In genomic region chr3:180571831-180572578, GRCh38 we compare ENCODE assay signal across 12 cellular contexts. TPM values are rescaled to one million over a fixed set of nuclear protein-coding genes. Genes with fewer than 3 reads are reported as not detected.
DNase-seq lines count a peak whose midpoint lies in the region; ATAC-seq and TF ChIP-seq lines count a peak whose summit lies in the region.
"Had no signal": no experiment of that assay in that cellular context is flagged by ENCODE, and none has a peak within 500 bp of the region (broad histone marks: within the 10 kb centered on the region; RNA-seq: fewer than 3 reads in every experiment).

No MANE protein-coding gene starts in this region.

- H3K9ac ChIP-seq in endodermal cell (ENCODE audit: extremely low read depth, low read length, poor library complexity, severe bottlenecking), result no peak overlapping the region

- WGBS in endodermal cell (ENCODE audit: insufficient coverage in 1 of 2, insufficient read length in 1 of 2), 2 experiments, result 87 to 94% methylated on average over 5 to 6 of the region's 6 CpGs

- no peak overlapping the region for H3K4me3 Mint-ChIP-seq in endodermal cell
- H3K4me3 Mint-ChIP-seq: activated CD4-positive, alpha-beta memory T cell treated with anti-CD3 and anti-CD28 coated beads, Interleukin-2, amount 10 ng/mL, durations not matched to agents 7 days and 5 days; stimulated activated naive CD8-positive, alpha-beta T cell treated with anti-CD3 and anti-CD28 coated beads, Interleukin-15, amount 100 ng/mL, for 72 hours had no signal

- H3K27ac ChIP-seq in endodermal cell (ENCODE audit: low read depth, low read length) (no peak overlapping the region), upper lobe of right lung (no peak overlapping the region)

- no peaks in the 10 kb centered on the region for H3K9me3 Mint-ChIP-seq in endodermal cell
- H3K9me3 Mint-ChIP-seq: activated CD4-positive, alpha-beta memory T cell treated with anti-CD3 and anti-CD28 coated beads, Interleukin-2, amount 10 ng/mL, durations not matched to agents 7 days and 5 days; stimulated activated naive CD8-positive, alpha-beta T cell treated with anti-CD3 and anti-CD28 coated beads, Interleukin-15, amount 100 ng/mL, for 72 hours had no signal

- H3K36me3 ChIP-seq in endodermal cell (ENCODE audit: control insufficient read depth, insufficient read depth, low read length) (no peaks in the 10 kb centered on the region), upper lobe of right lung (no peaks in the 10 kb centered on the region)

- H3K9me3 ChIP-seq in endodermal cell (ENCODE audit: control insufficient read depth, low read length) (peaks cover 10% of the 10 kb centered on the region), upper lobe of right lung (no peaks in the 10 kb centered on the region)
- H3K9me3 ChIP-seq: Caco-2 had no signal

- H3K4me3 ChIP-seq in endodermal cell (ENCODE audit: low read length) (peak overlapping the region; percentile 30), upper lobe of right lung (no peak overlapping the region)

- H3K36me3 Mint-ChIP-seq in endodermal cell (ENCODE audit: low read depth), result no peaks in the 10 kb centered on the region

- TF ChIP-seq CTCF in endodermal cell (conservative IDR thresholded peaks at IDR 0.05), result no peak
- TF ChIP-seq CTCF in upper lobe of right lung (IDR thresholded peaks at IDR 0.05), result no peak

- no peak for DNase-seq in endodermal cell
- DNase-seq in upper lobe of right lung, result no peak
- DNase-seq in activated T-cell treated with anti-CD3 and anti-CD28 coated beads for 4 hours, result no peak
- no peak for DNase-seq in HT-29 (ENCODE audit: low spot score)
- no peak for DNase-seq in activated gamma-delta T cell (lab: John Stamatoyannopoulos, UW)
- DNase-seq: activated CD4-positive, alpha-beta memory T cell treated with anti-CD3 and anti-CD28 coated beads, Interleukin-2, amount 10 ng/mL, durations not matched to agents 7 days and 5 days; Caco-2; effector memory CD4-positive, alpha-beta T cell; stimulated activated naive CD8-positive, alpha-beta T cell treated with anti-CD3 and anti-CD28 coated beads, Interleukin-15, amount 100 ng/mL, for 72 hours had no signal

- peak; percentile 95 for ATAC-seq in GM18907 (IDR thresholded peaks at IDR 0.05; ENCODE audit: unreplicated experiment)
- peak; percentile 81 for ATAC-seq in GM21786 (IDR thresholded peaks at IDR 0.05; ENCODE audit: unreplicated experiment)
- peak; percentile 93 for ATAC-seq in HG03442 (IDR thresholded peaks at IDR 0.05; ENCODE audit: unreplicated experiment)
- no peak for ATAC-seq in upper lobe of right lung
- ATAC-seq: stimulated activated naive CD8-positive, alpha-beta T cell treated with anti-CD3 and anti-CD28 coated beads, Interleukin-15, amount 100 ng/mL, for 72 hours had no signal

- H3K27me3 ChIP-seq in endodermal cell (ENCODE audit: control insufficient read depth, insufficient read depth, low read length, poor library complexity, severe bottlenecking), result no peaks in the 10 kb centered on the region
- no peaks in the 10 kb centered on the region for H3K27me3 ChIP-seq in upper lobe of right lung

- peaks cover 13% of the 10 kb centered on the region for H3K4me1 Mint-ChIP-seq in endodermal cell
- H3K4me1 Mint-ChIP-seq: activated CD4-positive, alpha-beta memory T cell treated with anti-CD3 and anti-CD28 coated beads, Interleukin-2, amount 10 ng/mL, durations not matched to agents 7 days and 5 days; stimulated activated naive CD8-positive, alpha-beta T cell treated with anti-CD3 and anti-CD28 coated beads, Interleukin-15, amount 100 ng/mL, for 72 hours had no signal

- no peak overlapping the region for H3K27ac Mint-ChIP-seq in endodermal cell
- H3K27ac Mint-ChIP-seq: activated CD4-positive, alpha-beta memory T cell treated with anti-CD3 and anti-CD28 coated beads, Interleukin-2, amount 10 ng/mL, durations not matched to agents 7 days and 5 days; stimulated activated naive CD8-positive, alpha-beta T cell treated with anti-CD3 and anti-CD28 coated beads, Interleukin-15, amount 100 ng/mL, for 72 hours had no signal

- H3K4me1 ChIP-seq in endodermal cell (ENCODE audit: control insufficient read depth, insufficient read depth, low read length) (peaks cover 13% of the 10 kb centered on the region), upper lobe of right lung (no peaks in the 10 kb centered on the region)
- H3K4me1 ChIP-seq: Caco-2 had no signal

- intact Hi-C loops in upper lobe of right lung (cut with DNase I), result no loop called here

- no peaks in the 10 kb centered on the region for H3K27me3 Mint-ChIP-seq in endodermal cell (ENCODE audit: insufficient read depth)
- H3K27me3 Mint-ChIP-seq: activated CD4-positive, alpha-beta memory T cell treated with anti-CD3 and anti-CD28 coated beads, Interleukin-2, amount 10 ng/mL, durations not matched to agents 7 days and 5 days had no signal

RNA-seq across cellular contexts. Expression of gene TTC14, which starts 30.0 kb away (rescaled TPM):
- total RNA-seq in endodermal cell, result 10 to 100 TPM; 34.6 to 48.1 TPM
- polyA plus RNA-seq in endodermal cell (2013, experiment 1 of 2), result 49.3 TPM
- 36.8 TPM for polyA plus RNA-seq in endodermal cell (2013, experiment 2 of 2)
- 48.3 TPM for total RNA-seq in upper lobe of right lung
- 12.8 and 13.1 TPM in 2 replicates for total RNA-seq in HT-29 (2014; rRNA removed; shearing (Covaris generic))
